Comparison of ENCODE assay signal across 23 cellular contexts in genomic region chr20:13770141-13770540, GRCh38.
"Had no signal": no experiment of that assay in that cellular context is flagged by ENCODE, and none has a peak within 500 bp of the region (broad histone marks: within the 10 kb centered on the region; RNA-seq: fewer than 3 reads in every experiment).

No MANE protein-coding gene starts in this region.

- H3K4me1 ChIP-seq: colonic mucosa, esophagus muscularis mucosa, esophagus squamous epithelium, gastrocnemius medialis, gastroesophageal sphincter had no signal

- H3K9me3 ChIP-seq: colonic mucosa, esophagus muscularis mucosa, gastrocnemius medialis had no signal

- H3K4me3 ChIP-seq: colonic mucosa, coronary artery, dorsolateral prefrontal cortex, esophagus muscularis mucosa, esophagus squamous epithelium, gastrocnemius medialis, gastroesophageal sphincter, heart left ventricle, heart right ventricle had no signal

- ATAC-seq: effector memory CD8-positive, alpha-beta T cell; esophagus mucosa; foreskin keratinocyte; gastrocnemius medialis; gastroesophageal sphincter; heart left ventricle; heart right ventricle had no signal

- H3K27me3 ChIP-seq: colonic mucosa, dorsolateral prefrontal cortex, esophagus muscularis mucosa, esophagus squamous epithelium, foreskin keratinocyte, gastrocnemius medialis, gastroesophageal sphincter, heart left ventricle, heart right ventricle had no signal

- H3K27ac ChIP-seq: colonic mucosa, coronary artery, dorsolateral prefrontal cortex, epithelial cell of prostate, esophagus muscularis mucosa, esophagus squamous epithelium, foreskin keratinocyte, gastrocnemius medialis, gastroesophageal sphincter, heart left ventricle, heart right ventricle had no signal

- H3K36me3 ChIP-seq: colonic mucosa had no signal

- DNase-seq: colonic mucosa; cortex of kidney; dermis blood vessel endothelial cell; dorsolateral prefrontal cortex; effector CD4-positive, alpha-beta T cell; effector CD8-positive, alpha-beta T cell; effector memory CD4-positive, alpha-beta T cell; effector memory CD8-positive, alpha-beta T cell; endodermal cell; esophagus squamous epithelium; foreskin fibroblast; foreskin keratinocyte; foreskin melanocyte; gastrocnemius medialis; glutamatergic neuron; head of caudate nucleus; heart left ventricle; heart right ventricle had no signal
